In the genomic region with DNA sequence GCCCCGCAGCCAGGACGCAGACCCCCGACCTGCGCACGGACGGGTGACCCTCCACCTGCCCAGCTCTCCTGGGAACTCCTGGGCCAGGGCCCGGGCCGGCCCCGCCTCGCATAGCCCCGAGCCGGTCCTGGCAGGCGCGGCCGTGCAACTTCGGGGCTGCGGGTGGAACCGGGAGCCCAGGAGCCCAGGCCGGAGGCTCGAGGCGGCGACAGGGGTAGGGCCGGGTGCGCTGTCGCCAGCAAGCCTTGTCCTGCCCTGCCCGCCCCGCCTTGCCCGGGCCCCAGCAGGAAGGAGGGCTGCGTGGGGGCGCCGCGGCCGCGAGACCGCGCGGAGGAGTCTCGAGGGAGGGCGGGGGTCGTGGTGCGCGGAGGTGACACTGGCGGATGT, we compare ENCODE assay signal across 8 cellular contexts. TPM values are rescaled to one million over a fixed set of nuclear protein-coding genes. Genes with fewer than 3 reads are reported as not detected.
A peak's percentile ranks its signal among the peaks of the same experiment; 100 is the strongest.
DNase-seq lines count a peak whose midpoint lies in the region; ATAC-seq, FAIRE-seq and TF ChIP-seq lines count a peak whose summit lies in the region.

No MANE protein-coding gene starts in this region.

- ATAC-seq in HG02938 (IDR thresholded peaks at IDR 0.05; ENCODE audit: unreplicated experiment) (peak; percentile 40), thoracic aorta (ENCODE audit: insufficient number of reproducible peaks, low FRiP score, low read depth) (peak; percentile 18)

- H3K9me3 ChIP-seq in CD8-positive, alpha-beta memory T cell (ENCODE audit: low read length) = no peaks in the 10 kb centered on the region
- H3K9me3 ChIP-seq in adrenal gland (replicated peaks in 1 of 3) (no peaks in the 10 kb centered on the region), kidney (ENCODE audit: control insufficient read depth in 1 of 2, low read length in 2 of 2) (no peaks in the 10 kb centered on the region), thoracic aorta (no peaks in the 10 kb centered on the region)

- H3K9ac ChIP-seq in kidney (ENCODE audit: low read length in 2 of 2) = peak overlapping the region; percentile 22 to 58

- no peak for DNase-seq in CD8-positive, alpha-beta memory T cell
- DNase-seq in adrenal gland (no peak), kidney (no peak), thoracic aorta (ENCODE audit: low spot score) (no peak), NCI-H526 treated with DMSO at 0.1 percent for 48 hours (lab: John Stamatoyannopoulos, UW) (no peak), NCI-H526 (lab: John Stamatoyannopoulos, UW) (no peak), epidermal melanocyte (ENCODE audit: insufficient read length, low spot score) (no peak)

- peak overlapping the region; percentile 73 for H3K4me3 ChIP-seq in CD8-positive, alpha-beta memory T cell (ENCODE audit: low read length)
- peak overlapping the region; percentile 27 to 98 (median 66) for H3K4me3 ChIP-seq in adrenal gland
- peak overlapping the region; percentile 62 to 74 for H3K4me3 ChIP-seq in kidney (ENCODE audit: low read length in 2 of 2)
- H3K4me3 ChIP-seq in thoracic aorta = peak overlapping the region; percentile 86

- intact Hi-C loops in adrenal gland (cut with DNase I) (no loop called here), kidney (cut with DNase I) (no loop called here)

- H3K36me3 Mint-ChIP-seq in CD8-positive, alpha-beta memory T cell = peaks cover 2 to 31% (median 6%) of the 10 kb centered on the region in 3 donors

- peak overlapping the region; percentile 70 to 90 (median 82) for H3K4me3 Mint-ChIP-seq in CD8-positive, alpha-beta memory T cell

- WGBS in adrenal gland, 4 donors = 0% methylated on average over 37 to 43 of the region's 43 CpGs; no CpG with 5 or more reads in 2 of the 4 donors

- CTCF ChIA-PET in CD8-positive, alpha-beta memory T cell (lab: Charles Lee) = no interaction called here

- H3K9me3 Mint-ChIP-seq in CD8-positive, alpha-beta memory T cell = no peaks in the 10 kb centered on the region

- FAIRE-seq in kidney (lab: Jason Lieb, UNC) = no peak

- POLR2A ChIA-PET in CD8-positive, alpha-beta memory T cell (lab: Charles Lee) = interaction anchor here (0.7 kb wide), 1 partner anchor 275 kb away, joined by 4 read pairs; no protein-coding TSS in a partner anchor

- no peak for TF ChIP-seq POLR2A in adrenal gland (IDR thresholded peaks at IDR 0.05)

- H3K36me3 ChIP-seq in CD8-positive, alpha-beta memory T cell (ENCODE audit: insufficient read depth, low read length) = no peaks in the 10 kb centered on the region
- H3K36me3 ChIP-seq in adrenal gland (replicated peaks in 1 of 2) (no peaks in the 10 kb centered on the region), kidney (ENCODE audit: control insufficient read depth in 1 of 2, insufficient read depth in 2 of 2, low read length in 2 of 2) (no peaks in the 10 kb centered on the region), thoracic aorta (peaks cover 3% of the 10 kb centered on the region)

- TF ChIP-seq CTCF in adrenal gland (IDR thresholded peaks at IDR 0.05) (no peak), kidney (IDR thresholded peaks at IDR 0.05; ENCODE audit: borderline replicate concordance, extremely low read depth, insufficient read depth) (no peak), thoracic aorta (IDR thresholded peaks at IDR 0.05) (no peak)

- peaks cover 16% of the 10 kb centered on the region for H3K4me1 ChIP-seq in CD8-positive, alpha-beta memory T cell (ENCODE audit: insufficient read depth, low read length)
- peaks cover 9 to 15% of the 10 kb centered on the region in 2 donors for H3K4me1 ChIP-seq in adrenal gland (replicated peaks in 1 of 2)
- peaks cover 8 to 11% of the 10 kb centered on the region in 2 donors for H3K4me1 ChIP-seq in kidney (ENCODE audit: control insufficient read depth in 1 of 2, insufficient read depth in 1 of 2, low read depth in 1 of 2, low read length in 2 of 2)
- H3K4me1 ChIP-seq in thoracic aorta (ENCODE audit: control insufficient read depth in 1 of 2, low read depth in 2 of 2) = peaks cover 11 to 14% of the 10 kb centered on the region in 2 donors

- peaks cover 18 to 36% (median 32%) of the 10 kb centered on the region in 3 donors for H3K4me1 Mint-ChIP-seq in CD8-positive, alpha-beta memory T cell

- peak overlapping the region; percentile 61 for H3K27ac ChIP-seq in CD8-positive, alpha-beta memory T cell (ENCODE audit: low read depth, low read length)
- peak overlapping the region in 4 of 5 donors; percentile 59 to 85 (median 62) for H3K27ac ChIP-seq in adrenal gland
- H3K27ac ChIP-seq in kidney (ENCODE audit: low read depth in 2 of 2, low read length in 2 of 2) = no peak overlapping the region
- peak overlapping the region; percentile 56 to 70 for H3K27ac ChIP-seq in thoracic aorta

- no peaks in the 10 kb centered on the region for H3K27me3 Mint-ChIP-seq in CD8-positive, alpha-beta memory T cell

- H3K27me3 ChIP-seq in CD8-positive, alpha-beta memory T cell (ENCODE audit: insufficient read depth, low read length, poor library complexity, severe bottlenecking) = no peaks in the 10 kb centered on the region
- H3K27me3 ChIP-seq in adrenal gland (no peaks in the 10 kb centered on the region), thoracic aorta (replicated peaks; ENCODE audit: insufficient read depth) (no peaks in the 10 kb centered on the region)

- peak overlapping the region in 1 of 8 donors; percentile 70 for H3K27ac Mint-ChIP-seq in CD8-positive, alpha-beta memory T cell

RNA-seq across cellular contexts. Expression of gene LMF1, which starts 0.4 kb away (rescaled TPM):
- total RNA-seq in CD8-positive, alpha-beta memory T cell = 10 to 100 TPM; 11.7 to 14.0 TPM
- polyA plus RNA-seq in CD8-positive, alpha-beta memory T cell = 15.8 TPM
- total RNA-seq in adrenal gland = 10 to 100 TPM; 24.2 to 80.8 (median 36.3) TPM
- 100 to 1,000 TPM in 1 of 3 donors, 10 to 100 TPM in 2; 10.5 to 101 (median 66.0) TPM for polyA plus RNA-seq in adrenal gland
- 28.6 TPM for total RNA-seq in kidney
- polyA plus RNA-seq in kidney (ENCODE audit: insufficient read depth, low read depth, low replicate concordance) = 15.4 TPM
- 10 to 100 TPM; 47.1 to 49.3 TPM for total RNA-seq in thoracic aorta

RNA-seq across cellular contexts. Expression of gene SOX8, which starts 11.2 kb away (rescaled TPM):
- under 1 TPM; 0.39 to 0.62 TPM for total RNA-seq in CD8-positive, alpha-beta memory T cell
- 0.39 TPM for polyA plus RNA-seq in CD8-positive, alpha-beta memory T cell
- total RNA-seq in adrenal gland (1 to 10 TPM in 2 of 8 donors, under 1 TPM in 6; 0.09 to 1.5 (median 0.57) TPM), kidney (1.0 TPM), thoracic aorta (10 to 100 TPM in 1 of 2 donors, 1 to 10 TPM in 1; 5.7 to 10.1 TPM)
- polyA plus RNA-seq in adrenal gland (1 to 10 TPM in 2 of 3 donors, under 1 TPM in 1; 0.04 to 2.1 (median 1.6) TPM), kidney (ENCODE audit: insufficient read depth, low read depth, low replicate concordance) (0.17 TPM)

Comparison
In these comparisons a context has a peak if more than half of its experiments do, and no peak if none do; other contexts are left out.
1. H3K27ac ChIP-seq: peak in CD8-positive, alpha-beta memory T cell (single experiment), adrenal gland (4 of 5) and thoracic aorta (2 of 2); none in kidney (0 of 2).
2. Peak in every context shown above with its lines, with median percentiles within 50 percentile points of each other: H3K4me3 ChIP-seq.